In genomic region chr10:33477291-33478088, GRCh38 we compare ENCODE assay signal across 18 cellular contexts.
"Had no signal": no experiment of that assay in that cellular context is flagged by ENCODE, and none has a peak within 500 bp of the region (broad histone marks: within the 10 kb centered on the region; RNA-seq: fewer than 3 reads in every experiment).

No MANE protein-coding gene starts in this region.

- H3K4me1 ChIP-seq: adrenal gland, lower lobe of right lung, stomach, vagina had no signal

- DNase-seq: activated CD4-positive, alpha-beta memory T cell treated with anti-CD3 and anti-CD28 coated beads for 36 hours; activated CD4-positive, alpha-beta T cell treated with anti-CD3 and anti-CD28 coated beads for 1 hour; activated gamma-delta T cell treated with Interleukin-2 at 50 U/mL for 16 hours; activated T-cell treated with anti-CD3 and anti-CD28 coated beads for 4 hours; adrenal gland; dermis blood vessel endothelial cell; effector memory CD4-positive, alpha-beta T cell; left cardiac atrium; lower lobe of right lung; natural killer cell; pancreas; sigmoid colon; stimulated activated CD4-positive, alpha-beta T cell treated with anti-CD3 and anti-CD28 coated beads, Interleukin-4, amount 100 ng/mL, for 24 hours; stomach; trophoblast cell had no signal

- H3K27ac ChIP-seq: adrenal gland, cardiac muscle cell, lower lobe of right lung, neutrophil, pancreas, sigmoid colon, stomach, vagina had no signal

- H3K27me3 ChIP-seq: adrenal gland, cardiac muscle cell, neutrophil, pancreas, sigmoid colon, stomach, vagina had no signal

- H3K9me3 ChIP-seq: adrenal gland, lower lobe of right lung, neutrophil, pancreas, sigmoid colon, stomach, vagina had no signal

- H3K4me3 ChIP-seq: adrenal gland, cardiac muscle cell, lower lobe of right lung, pancreas, sigmoid colon, stomach, vagina had no signal

- H3K36me3 ChIP-seq: adrenal gland, cardiac muscle cell, lower lobe of right lung, neutrophil, pancreas, sigmoid colon, stomach, vagina had no signal
